ENCODE assay signal across 17 cellular contexts in the genomic region with DNA sequence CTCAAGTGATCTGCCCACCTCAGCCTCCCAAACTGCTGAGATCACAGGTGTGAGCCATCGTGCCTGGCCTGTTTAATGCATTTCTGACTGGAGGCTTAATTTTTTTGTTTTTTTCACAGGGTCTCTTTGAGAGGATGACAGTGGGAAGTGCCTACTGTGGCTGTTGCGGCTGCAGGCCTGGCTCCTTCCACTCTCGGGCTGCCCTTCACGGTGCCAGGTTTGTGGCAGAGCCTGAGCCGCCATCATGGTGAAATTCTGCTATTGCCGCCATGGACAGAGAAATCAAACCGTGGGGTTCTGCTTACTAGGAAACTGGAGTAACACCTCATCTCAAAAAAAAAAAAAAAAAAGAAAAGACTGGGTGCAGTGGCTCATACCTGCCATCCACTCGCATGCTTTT.
DNase-seq lines count a peak whose midpoint lies in the region; ATAC-seq and TF ChIP-seq lines count a peak whose summit lies in the region.
"Had no signal": no experiment of that assay in that cellular context is flagged by ENCODE, and none has a peak within 500 bp of the region (broad histone marks: within the 10 kb centered on the region; RNA-seq: fewer than 3 reads in every experiment).

No MANE protein-coding gene starts in this region.

- no peak overlapping the region for H4K5ac ChIP-seq in mesendoderm (ENCODE audit: low read length)

- TF ChIP-seq CTCF in spleen (IDR thresholded peaks at IDR 0.05 in 8 of 11, conservative IDR thresholded peaks at IDR 0.05 in 3 of 11) = no peak
- TF ChIP-seq CTCF in upper lobe of right lung (IDR thresholded peaks at IDR 0.05) = no peak

- H2AK5ac ChIP-seq in mesendoderm (ENCODE audit: low read length) = no peak overlapping the region

- no peak overlapping the region for H3K56ac ChIP-seq in mesendoderm (ENCODE audit: low read length)

- H3K4me1 ChIP-seq in spleen (no peaks in the 10 kb centered on the region), upper lobe of right lung (no peaks in the 10 kb centered on the region), mesendoderm (ENCODE audit: control insufficient read depth, low read depth, low read length) (peaks cover 8% of the 10 kb centered on the region)
- H3K4me1 ChIP-seq: BLaER1 treated with 17β-estradiol and CSF1 and Interleukin-3, amounts not matched to agents 10 nM and 100 nM had no signal

- H3K9ac ChIP-seq in mesendoderm (ENCODE audit: low read length) = no peak overlapping the region
- H3K9ac ChIP-seq: BLaER1 treated with 17β-estradiol and CSF1 and Interleukin-3, amounts not matched to agents 10 nM and 100 nM had no signal

- H3K79me1 ChIP-seq in mesendoderm (ENCODE audit: low read length) = no peaks in the 10 kb centered on the region

- no peaks in the 10 kb centered on the region for H3K36me3 ChIP-seq in spleen
- no peaks in the 10 kb centered on the region for H3K36me3 ChIP-seq in upper lobe of right lung
- H3K36me3 ChIP-seq in mesendoderm (ENCODE audit: control insufficient read depth, insufficient read depth, low read length) = no peaks in the 10 kb centered on the region
- H3K36me3 ChIP-seq: BLaER1 treated with 17β-estradiol and CSF1 and Interleukin-3, amounts not matched to agents 10 nM and 100 nM had no signal

- no peak for TF ChIP-seq POLR2A in spleen (IDR thresholded peaks at IDR 0.05)

- no peak overlapping the region for H3K4ac ChIP-seq in mesendoderm (ENCODE audit: low read depth, low read length)

- H3K27me3 Mint-ChIP-seq in T-helper 17 cell = no peaks in the 10 kb centered on the region
- H3K27me3 Mint-ChIP-seq: B cell; CD4-positive, alpha-beta T cell had no signal

- H2BK120ac ChIP-seq in mesendoderm (ENCODE audit: low read depth, low read length) = no peak overlapping the region

- peaks cover 19% of the 10 kb centered on the region for H3K4me1 Mint-ChIP-seq in T-helper 17 cell

- no peaks in the 10 kb centered on the region for H3K36me3 Mint-ChIP-seq in T-helper 17 cell (ENCODE audit: low read depth)
- H3K36me3 Mint-ChIP-seq: CD8-positive, alpha-beta T cell had no signal

- no peaks in the 10 kb centered on the region for H3K9me3 ChIP-seq in T-helper 17 cell (ENCODE audit: control insufficient read depth, low read length, poor library complexity, severe bottlenecking)
- no peaks in the 10 kb centered on the region for H3K9me3 ChIP-seq in spleen
- H3K9me3 ChIP-seq in upper lobe of right lung = no peaks in the 10 kb centered on the region
- H3K9me3 ChIP-seq: A549, Caco-2 had no signal

- H4K8ac ChIP-seq in mesendoderm (ENCODE audit: low read depth, low read length) = no peak overlapping the region

- DNase-seq in T-helper 17 cell (no peak), spleen (peak; percentile 28), upper lobe of right lung (peak; percentile 29), head of caudate nucleus (no peak), mesendoderm (no peak)
- DNase-seq: AML-193; Caco-2; Calu3; CD4-positive, alpha-beta T cell; CD8-positive, alpha-beta T cell; DMS79 treated with DMSO at 0.1 percent for 48 hours; GF-D8 had no signal

- H3K27me3 ChIP-seq in spleen (replicated peaks in 1 of 7) (no peaks in the 10 kb centered on the region), upper lobe of right lung (no peaks in the 10 kb centered on the region), mesendoderm (ENCODE audit: insufficient read depth, low read length, poor library complexity) (no peaks in the 10 kb centered on the region)
- H3K27me3 ChIP-seq: BLaER1 treated with 17β-estradiol and CSF1 and Interleukin-3, amounts not matched to agents 10 nM and 100 nM had no signal

- H3K27ac ChIP-seq in spleen (no peak overlapping the region), upper lobe of right lung (no peak overlapping the region), mesendoderm (ENCODE audit: low read depth, low read length) (no peak overlapping the region)
- H3K27ac ChIP-seq: 22Rv1; A549; BLaER1 treated with 17β-estradiol and CSF1 and Interleukin-3, amounts not matched to agents 10 nM and 100 nM; C4-2B had no signal

- H3K4me3 Mint-ChIP-seq in T-helper 17 cell = no peak overlapping the region
- H3K4me3 Mint-ChIP-seq: B cell; CD4-positive, alpha-beta T cell; CD8-positive, alpha-beta T cell had no signal

- peak overlapping the region; percentile 51 for H3K27ac Mint-ChIP-seq in T-helper 17 cell
- H3K27ac Mint-ChIP-seq: B cell; CD4-positive, alpha-beta T cell; CD8-positive, alpha-beta T cell had no signal

- H3K4me3 ChIP-seq in spleen (no peak overlapping the region), upper lobe of right lung (no peak overlapping the region), mesendoderm (ENCODE audit: low read length) (no peak overlapping the region)
- H3K4me3 ChIP-seq: A549; BLaER1 treated with 17β-estradiol and CSF1 and Interleukin-3, amounts not matched to agents 10 nM and 100 nM had no signal

- H2BK15ac ChIP-seq in mesendoderm (replicated peaks; ENCODE audit: low read depth) = no peak overlapping the region

- H3K18ac ChIP-seq in mesendoderm (ENCODE audit: low read length) = no peak overlapping the region

- ATAC-seq in T-helper 17 cell (no peak), upper lobe of right lung (no peak)
- ATAC-seq: A549; CD8-positive, alpha-beta T cell had no signal

- H2BK5ac ChIP-seq in mesendoderm (ENCODE audit: low read length) = no peak overlapping the region

- no peak overlapping the region for H3K23ac ChIP-seq in mesendoderm (ENCODE audit: low read length)

- intact Hi-C loops in spleen (cut with DNase I; ENCODE audit: low total_unique reads) (no loop called here), upper lobe of right lung (cut with DNase I) (no loop called here), head of caudate nucleus (cut with DNase I) (no loop called here)

- no peak overlapping the region for H3K4me2 ChIP-seq in mesendoderm (ENCODE audit: low read length)
- H3K4me2 ChIP-seq: A549; BLaER1 treated with 17β-estradiol and CSF1 and Interleukin-3, amounts not matched to agents 10 nM and 100 nM had no signal

- WGBS in spleen, 5 donors = 81 to 94% (median 91%) methylated on average over 8 of the region's 8 CpGs
- no CpG with 5 or more reads among the region's 8 CpGs for WGBS in mesendoderm (ENCODE audit: extremely low coverage, insufficient coverage, low lambda C conversion rate)

- no peaks in the 10 kb centered on the region for H3K79me2 ChIP-seq in mesendoderm (ENCODE audit: control insufficient read depth, insufficient read depth, low read length)

Comparison
In these comparisons a context has a peak if more than half of its experiments do, and no peak if none do; other contexts are left out.
1. DNase-seq: peak in spleen (single experiment) and upper lobe of right lung (single experiment); none in T-helper 17 cell (0 of 3), head of caudate nucleus (0 of 42) and mesendoderm (single experiment).